Comparison of ENCODE assay signal across 8 cellular contexts in the genomic region with DNA sequence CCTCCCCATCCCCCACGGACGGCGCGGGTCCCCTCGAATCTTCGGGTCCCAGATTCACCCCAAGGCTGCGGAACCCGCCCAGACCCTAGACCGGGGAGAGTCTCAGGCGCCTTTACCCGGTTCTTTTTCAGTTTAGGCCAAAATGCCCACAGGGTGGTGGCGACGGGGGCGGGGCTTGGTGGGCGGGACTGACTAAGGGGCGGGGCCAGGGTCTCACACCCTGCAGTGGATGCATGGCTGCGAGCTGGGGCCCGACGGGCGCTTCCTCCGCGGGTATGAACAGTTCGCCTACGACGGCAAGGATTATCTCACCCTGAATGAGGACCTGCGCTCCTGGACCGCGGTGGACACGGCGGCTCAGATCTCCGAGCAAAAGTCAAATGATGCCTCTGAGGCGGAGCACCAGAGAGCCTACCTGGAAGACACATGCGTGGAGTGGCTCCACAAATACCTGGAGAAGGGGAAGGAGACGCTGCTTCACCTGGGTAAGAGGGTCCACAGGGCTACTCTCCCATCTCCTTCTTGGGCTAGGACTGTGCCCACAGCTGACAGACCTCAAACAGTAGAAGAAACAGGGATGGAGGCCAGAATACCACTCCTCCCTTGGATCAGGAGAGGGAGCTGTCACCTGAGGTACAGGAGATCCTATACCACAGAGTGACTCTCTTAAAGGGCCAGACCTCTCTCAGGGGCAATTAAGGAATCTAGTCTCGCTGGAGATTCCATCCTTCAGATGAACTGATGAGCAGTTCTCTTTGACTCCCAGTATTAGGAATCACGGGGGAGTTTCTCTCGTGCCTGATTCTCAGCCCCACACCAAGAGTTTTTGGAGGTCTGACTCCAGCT. TPM values are rescaled to one million over a fixed set of nuclear protein-coding genes. Genes with fewer than 3 reads are reported as not detected.
A peak's percentile ranks its signal among the peaks of the same experiment; 100 is the strongest.
DNase-seq lines count a peak whose midpoint lies in the region; ATAC-seq and TF ChIP-seq lines count a peak whose summit lies in the region.

No MANE protein-coding gene starts in this region.

- POLR2A ChIA-PET in Panc1 (lab: Charles Lee): interaction anchor here (0.5 to 0.7 kb wide), 3 partner anchors 11 to 42 kb away, joined by 3 to 11 read pairs (median 4); no protein-coding TSS in a partner anchor

- H3K4me3 ChIP-seq in Panc1 (ENCODE audit: low read depth in 2 of 2, low read length in 2 of 2) (peak overlapping the region; percentile 80 to 96), fibroblast of pulmonary artery (replicated peaks; ENCODE audit: low read depth, low read length) (peak overlapping the region; percentile 98), neural progenitor cell (peak overlapping the region; percentile 76)

- in situ Hi-C loops in Panc1 (cut with HindIII; ENCODE audit: low pct_unique_long_range_greater_than_20kb, low sequenced_read_pairs): no loop called here

- H3K4me1 ChIP-seq in Panc1 (ENCODE audit: control insufficient read depth, insufficient read depth, low read length): peaks cover 7% of the 10 kb centered on the region
- H3K4me1 ChIP-seq in neural progenitor cell: peaks cover 4% of the 10 kb centered on the region

- peaks cover 60% of the 10 kb centered on the region for H3K36me3 Mint-ChIP-seq in activated T-helper 2 cell treated with anti-CD3 and anti-CD28 coated beads, Interferon-gamma antibody, Interleukin-2, Interleukin-4, amounts not matched to agents 10 μg/mL and 5 μg/mL and 100 μg/mL, durations not matched to agents 14 hours and 24 hours and 36 hours (ENCODE audit: low read depth)
- H3K36me3 Mint-ChIP-seq in neural progenitor cell: peaks cover 2% of the 10 kb centered on the region

- H4K20me1 ChIP-seq in neural progenitor cell (ENCODE audit: low read depth): peaks cover 14% of the 10 kb centered on the region

- peaks cover 22% of the 10 kb centered on the region for H3F3A ChIP-seq in neural progenitor cell (ENCODE audit: low read depth)

- peak overlapping the region; percentile 98 for H3K4me3 Mint-ChIP-seq in activated T-helper 2 cell treated with anti-CD3 and anti-CD28 coated beads, Interferon-gamma antibody, Interleukin-2, Interleukin-4, amounts not matched to agents 10 μg/mL and 5 μg/mL and 100 μg/mL, durations not matched to agents 14 hours and 24 hours and 36 hours (ENCODE audit: low read depth)
- peak overlapping the region; percentile 96 for H3K4me3 Mint-ChIP-seq in neural progenitor cell

- ATAC-seq in HG02884 (IDR thresholded peaks at IDR 0.05; ENCODE audit: unreplicated experiment) (peak; percentile 21), Panc1 (peak; percentile 79), HG03097 (IDR thresholded peaks at IDR 0.05; ENCODE audit: low FRiP score, unreplicated experiment) (no peak)

- H3K27ac Mint-ChIP-seq in activated T-helper 2 cell treated with anti-CD3 and anti-CD28 coated beads, Interferon-gamma antibody, Interleukin-2, Interleukin-4, amounts not matched to agents 10 μg/mL and 5 μg/mL and 100 μg/mL, durations not matched to agents 14 hours and 24 hours and 36 hours: peak overlapping the region; percentile 97
- no peak overlapping the region for H3K27ac Mint-ChIP-seq in neural progenitor cell

- H2AFZ ChIP-seq in neural progenitor cell (replicated peaks): peak overlapping the region; percentile 81

- peak overlapping the region; percentile 81 for H3K4me2 ChIP-seq in neural progenitor cell

- H3K27me3 Mint-ChIP-seq in activated T-helper 2 cell treated with anti-CD3 and anti-CD28 coated beads, Interferon-gamma antibody, Interleukin-2, Interleukin-4, amounts not matched to agents 10 μg/mL and 5 μg/mL and 100 μg/mL, durations not matched to agents 14 hours and 24 hours and 36 hours (ENCODE audit: low read depth): no peaks in the 10 kb centered on the region
- H3K27me3 Mint-ChIP-seq in neural progenitor cell (ENCODE audit: insufficient read depth, low read depth): peaks cover 5% of the 10 kb centered on the region

- H3K27ac ChIP-seq in Panc1 (ENCODE audit: low read length): peak overlapping the region; percentile 86
- H3K27ac ChIP-seq in neural progenitor cell: no peak overlapping the region
- H3K27ac ChIP-seq in substantia nigra (ENCODE audit: low read depth, low read length, poor library complexity, severe bottlenecking): peak overlapping the region; percentile 80

- H3K4me1 Mint-ChIP-seq in activated T-helper 2 cell treated with anti-CD3 and anti-CD28 coated beads, Interferon-gamma antibody, Interleukin-2, Interleukin-4, amounts not matched to agents 10 μg/mL and 5 μg/mL and 100 μg/mL, durations not matched to agents 14 hours and 24 hours and 36 hours (ENCODE audit: low read depth): peaks cover 57% of the 10 kb centered on the region
- H3K4me1 Mint-ChIP-seq in neural progenitor cell: peaks cover 12% of the 10 kb centered on the region

- H3K27me3 ChIP-seq in Panc1 (ENCODE audit: control insufficient read depth, insufficient read depth, low read length): no peaks in the 10 kb centered on the region
- H3K27me3 ChIP-seq in neural progenitor cell: peaks cover 32% of the 10 kb centered on the region

- TF ChIP-seq CTCF in Panc1 (IDR thresholded peaks at IDR 0.05) (no peak), fibroblast of pulmonary artery (IDR thresholded peaks at IDR 0.05; ENCODE audit: low read length, missing control alignments) (no peak), neural progenitor cell (IDR thresholded peaks at IDR 0.05) (no peak)

- no peaks in the 10 kb centered on the region for H3K79me2 ChIP-seq in neural progenitor cell (ENCODE audit: low read depth)

- DNase-seq in EL (peak; percentile 69), Panc1 (ENCODE audit: low read depth, low spot score) (no peak), fibroblast of pulmonary artery (ENCODE audit: low read depth) (peak; percentile 65), neural progenitor cell (ENCODE audit: low spot score) (peak; percentile 85), substantia nigra (lab: John Stamatoyannopoulos, UW) (peak in 17 of 49 donors; percentile 12 to 48 (median 26))
- DNase-seq in activated T-helper 2 cell treated with anti-CD3 and anti-CD28 coated beads, Interferon-gamma antibody, Interleukin-2, Interleukin-4, amounts not matched to agents 10 μg/mL and 5 μg/mL and 100 μg/mL, durations not matched to agents 14 hours and 24 hours and 36 hours (ENCODE audit: low spot score): peak; percentile 70

- no TSS peak for BruUV-seq in Panc1 (replicated peaks; lab: Mats Ljungman, UMichigan)

- H3K9me3 ChIP-seq in Panc1 (ENCODE audit: control insufficient read depth, insufficient read depth, low read depth, low read length) (no peaks in the 10 kb centered on the region), neural progenitor cell (ENCODE audit: low read depth) (no peaks in the 10 kb centered on the region)

- no peaks in the 10 kb centered on the region for H3K9me3 Mint-ChIP-seq in activated T-helper 2 cell treated with anti-CD3 and anti-CD28 coated beads, Interferon-gamma antibody, Interleukin-2, Interleukin-4, amounts not matched to agents 10 μg/mL and 5 μg/mL and 100 μg/mL, durations not matched to agents 14 hours and 24 hours and 36 hours
- no peaks in the 10 kb centered on the region for H3K9me3 Mint-ChIP-seq in neural progenitor cell

- H3K9ac ChIP-seq in neural progenitor cell: peak overlapping the region; percentile 46

- CTCF ChIA-PET in Panc1 (lab: Charles Lee): interaction anchor here (0.5 kb wide), 1 partner anchor 125 kb away, joined by 11 read pairs; no protein-coding TSS in a partner anchor

- H3K36me3 ChIP-seq in Panc1 (ENCODE audit: control insufficient read depth, insufficient read depth, low read length): peaks cover 9% of the 10 kb centered on the region
- no peaks in the 10 kb centered on the region for H3K36me3 ChIP-seq in neural progenitor cell

- intact Hi-C loops in Panc1 (cut with micrococcal nuclease; ENCODE audit: unreplicated experiment): no loop called here
- intact Hi-C loops in activated T-helper 2 cell treated with anti-CD3 and anti-CD28 coated beads, Interferon-gamma antibody, Interleukin-2, Interleukin-4, amounts not matched to agents 10 μg/mL and 5 μg/mL and 100 μg/mL, durations not matched to agents 14 hours and 24 hours and 36 hours (cut with micrococcal nuclease): no loop called here

RNA-seq across cellular contexts. Expression of a gene that starts 0.9 kb away (rescaled TPM):
- 132 TPM for total RNA-seq in Panc1 (2021; ENCODE audit: unreplicated experiment)
- polyA plus RNA-seq in Panc1 (2012; ENCODE audit: insufficient read length): 140 TPM
- 358 and 360 TPM in 2 replicates for total RNA-seq in activated T-helper 2 cell treated with anti-CD3 and anti-CD28 coated beads, Interferon-gamma antibody, Interleukin-2, Interleukin-4, amounts not matched to agents 10 μg/mL and 5 μg/mL and 100 μg/mL, durations not matched to agents 14 hours and 24 hours and 36 hours
- total RNA-seq in neural progenitor cell (ENCODE audit: low replicate concordance): 24.8 and 43.1 TPM in 2 replicates
